In genomic region chr2:84302513-84303412, GRCh38 we compare ENCODE assay signal across 9 cellular contexts.
DNase-seq lines count a peak whose midpoint lies in the region; ATAC-seq, FAIRE-seq and TF ChIP-seq lines count a peak whose summit lies in the region.
"Had no signal": no experiment of that assay in that cellular context is flagged by ENCODE, and none has a peak within 500 bp of the region (broad histone marks: within the 10 kb centered on the region; RNA-seq: fewer than 3 reads in every experiment).

No MANE protein-coding gene starts in this region.

- H3K27ac ChIP-seq in right lobe of liver = no peak overlapping the region
- H3K27ac ChIP-seq in transverse colon = no peak overlapping the region
- H3K27ac ChIP-seq: SJSA1 had no signal

- no peaks in the 10 kb centered on the region for H3K36me3 Mint-ChIP-seq in T-cell

- TF ChIP-seq EP300 in transverse colon (IDR thresholded peaks at IDR 0.05; ENCODE audit: low read depth) = no peak

- ATAC-seq in HG02571 (IDR thresholded peaks at IDR 0.05; ENCODE audit: unreplicated experiment) = peak; percentile 94
- peak in 3 of 4 experiments; percentile 40 to 47 (median 44) for ATAC-seq in T-cell (replicated peaks in 1 of 4)
- ATAC-seq in right lobe of liver = peak; percentile 97 to 100 (median 98)

- peak; percentile 72 for FAIRE-seq in GM12891 (lab: Jason Lieb, UNC)

- H3K9me3 Mint-ChIP-seq in T-cell = peaks cover 0 to 14% (median 3%) of the 10 kb centered on the region in 3 donors

- TF ChIP-seq POLR2A in GM12891 (IDR thresholded peaks at IDR 0.05; ENCODE audit: low read depth, low read length) = no peak
- no peak for TF ChIP-seq POLR2A in right lobe of liver (IDR thresholded peaks at IDR 0.05)
- TF ChIP-seq POLR2A in transverse colon (IDR thresholded peaks at IDR 0.05) = no peak

- peak; percentile 81 for DNase-seq in AG20443 (ENCODE audit: low spot score)
- DNase-seq in GM12891 (ENCODE audit: insufficient read length, low spot score) = peak; percentile 41
- peak; percentile 44 for DNase-seq in M059J (ENCODE audit: low read depth)
- peak in 15 of 34 experiments; percentile 2 to 24 (median 10) for DNase-seq in T-cell
- DNase-seq in choroid plexus epithelial cell (ENCODE audit: low read depth) = peak; percentile 58
- DNase-seq in right lobe of liver = peak in 1 of 3 donors; percentile 58
- DNase-seq in transverse colon = peak; percentile 58

- H3K4me3 Mint-ChIP-seq in T-cell = no peak overlapping the region

- peak; percentile 84 for TF ChIP-seq CTCF in choroid plexus epithelial cell (conservative IDR thresholded peaks at IDR 0.05; ENCODE audit: low read depth, low read length)
- TF ChIP-seq CTCF in right lobe of liver (IDR thresholded peaks at IDR 0.05) = peak; percentile 78 to 89 (median 81)
- peak; percentile 60 to 82 (median 77) for TF ChIP-seq CTCF in transverse colon (IDR thresholded peaks at IDR 0.05)

- no peak overlapping the region for H3K4me3 ChIP-seq in choroid plexus epithelial cell (ENCODE audit: low read depth, low read length)
- no peak overlapping the region for H3K4me3 ChIP-seq in right lobe of liver
- no peak overlapping the region for H3K4me3 ChIP-seq in transverse colon
- H3K4me3 ChIP-seq: SJSA1 had no signal

- POLR2A ChIA-PET in T-cell (lab: Charles Lee) = no interaction called here

- H3K4me1 Mint-ChIP-seq in T-cell = no peaks in the 10 kb centered on the region

- intact Hi-C loops in right lobe of liver (cut with DNase I) (loop anchor here in 1 of 2 donors (5.0 kb wide), 1 partner anchor 280 kb away; no protein-coding TSS in a partner anchor), transverse colon (cut with DNase I; ENCODE audit: low total_unique reads) (no loop called here)

- no peaks in the 10 kb centered on the region for H3K27me3 ChIP-seq in right lobe of liver
- H3K27me3 ChIP-seq in transverse colon = no peaks in the 10 kb centered on the region
- H3K27me3 ChIP-seq: SJSA1 had no signal

- in situ Hi-C loops in transverse colon (cut with MboI; ENCODE audit: low pct_ligation_motif_present in 1 of 4, low pct_unique_long_range_greater_than_20kb in 1 of 4, low sequenced_read_pairs in 3 of 4) = loop anchor here in 2 of 4 donors (25.0 kb wide), 1 partner anchor 290 kb away; no protein-coding TSS in a partner anchor

- WGBS in right lobe of liver (ENCODE audit: insufficient coverage, low coverage, low lambda C conversion rate, missing lambda C conversion rate) = 23% methylated on average over 3 of the region's 3 CpGs
- WGBS in transverse colon (ENCODE audit: low coverage in 1 of 2), 2 donors = 36 to 41% methylated on average over 1 to 3 of the region's 3 CpGs

- H3K9me3 ChIP-seq in right lobe of liver = no peaks in the 10 kb centered on the region
- no peaks in the 10 kb centered on the region for H3K9me3 ChIP-seq in transverse colon

- H3K27ac Mint-ChIP-seq in T-cell = no peak overlapping the region

- CTCF ChIA-PET in T-cell (lab: Charles Lee) = interaction anchor here in 1 of 2 donors (0.8 to 1.0 kb wide), 3 partner anchors 12 to 280 kb away, joined by 3 to 6 read pairs (median 5); no protein-coding TSS in a partner anchor

- H3K36me3 ChIP-seq in right lobe of liver = no peaks in the 10 kb centered on the region
- no peaks in the 10 kb centered on the region for H3K36me3 ChIP-seq in transverse colon
- H3K36me3 ChIP-seq: SJSA1 had no signal

- peaks cover 3 to 13% of the 10 kb centered on the region in 2 donors for H3K27me3 Mint-ChIP-seq in T-cell

- no peaks in the 10 kb centered on the region for H3K4me1 ChIP-seq in right lobe of liver
- no peaks in the 10 kb centered on the region for H3K4me1 ChIP-seq in transverse colon
- H3K4me1 ChIP-seq: SJSA1 had no signal

TF ChIP-seq in GM12891, 5 proteins besides CTCF, POLR2A, EP300 and RAD21:
- TF ChIP-seq POU2F2 (IDR thresholded peaks at IDR 0.05; ENCODE audit: low read depth, low read length) (no peak), POLR2AphosphoS5 (IDR thresholded peaks at IDR 0.05; ENCODE audit: low read depth, low read length) (no peak), SPI1 (IDR thresholded peaks at IDR 0.05; ENCODE audit: low read depth, low read length) (no peak), PAX5 (IDR thresholded peaks at IDR 0.05; ENCODE audit: insufficient read depth, low read length, severe bottlenecking) (no peak), TAF1 (IDR thresholded peaks at IDR 0.05; ENCODE audit: low read depth, low read length) (no peak)
TF ChIP-seq in GM12891: peak in this region for 0.

Comparison
In these comparisons a context has a peak if more than half of its experiments do, and no peak if none do; other contexts are left out.
1. ATAC-seq: peak in every context shown above with its lines; median percentile 98 in right lobe of liver; 94 in HG02571; 44 in T-cell.